1 cellular context compared by ENCODE assay signal in the genomic region with DNA sequence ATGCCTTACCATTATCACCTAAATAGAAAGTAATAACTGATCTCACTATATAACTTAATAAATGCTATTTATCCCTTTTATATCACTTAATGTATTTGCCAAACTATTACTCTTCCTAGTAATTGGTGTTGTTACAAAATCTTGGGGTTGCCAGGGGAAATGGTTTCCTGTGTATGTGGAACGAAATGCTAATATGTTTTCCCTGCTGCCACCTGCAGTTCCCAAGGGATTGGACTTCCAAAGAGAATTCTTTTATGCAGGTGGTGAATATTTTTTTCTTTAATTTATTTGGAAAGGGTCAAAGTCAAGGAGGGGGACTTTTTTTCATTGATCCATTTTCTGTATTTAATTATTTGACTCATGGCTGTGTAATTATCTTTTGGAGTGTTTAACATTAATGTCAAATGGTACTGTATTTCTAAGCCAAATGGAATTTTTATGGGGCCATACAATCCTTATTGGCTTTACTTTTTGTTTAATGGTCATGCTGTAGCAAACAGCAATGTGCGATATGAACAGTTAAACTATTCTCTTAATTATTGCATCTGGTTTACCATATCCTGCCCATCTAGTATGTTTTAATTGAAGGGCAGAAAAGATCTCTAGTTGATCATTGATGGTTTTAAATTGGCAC.
TF ChIP-seq lines count a peak whose summit lies in the region.

No MANE protein-coding gene starts in this region.

TF ChIP-seq in GM23338, 12 proteins besides CTCF, POLR2A, EP300 and RAD21 (continued from another document):
- TF ChIP-seq, protein P1, sequence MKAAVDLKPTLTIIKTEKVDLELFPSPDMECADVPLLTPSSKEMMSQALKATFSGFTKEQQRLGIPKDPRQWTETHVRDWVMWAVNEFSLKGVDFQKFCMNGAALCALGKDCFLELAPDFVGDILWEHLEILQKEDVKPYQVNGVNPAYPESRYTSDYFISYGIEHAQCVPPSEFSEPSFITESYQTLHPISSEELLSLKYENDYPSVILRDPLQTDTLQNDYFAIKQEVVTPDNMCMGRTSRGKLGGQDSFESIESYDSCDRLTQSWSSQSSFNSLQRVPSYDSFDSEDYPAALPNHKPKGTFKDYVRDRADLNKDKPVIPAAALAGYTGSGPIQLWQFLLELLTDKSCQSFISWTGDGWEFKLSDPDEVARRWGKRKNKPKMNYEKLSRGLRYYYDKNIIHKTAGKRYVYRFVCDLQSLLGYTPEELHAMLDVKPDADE (IDR thresholded peaks at IDR 0.05): no peak
- TF ChIP-seq CREB1 (CRISPR knock-in tag; IDR thresholded peaks at IDR 0.05; ENCODE audit: low read depth) (no peak), NANOG (IDR thresholded peaks at IDR 0.05; ENCODE audit: borderline replicate concordance) (no peak)
